Comparison of ENCODE assay signal across 10 cellular contexts in genomic region chrX:125203379-125203736, GRCh38.
DNase-seq lines count a peak whose midpoint lies in the region; ATAC-seq, FAIRE-seq and TF ChIP-seq lines count a peak whose summit lies in the region.
"Had no signal": no experiment of that assay in that cellular context is flagged by ENCODE, and none has a peak within 500 bp of the region (broad histone marks: within the 10 kb centered on the region; RNA-seq: fewer than 3 reads in every experiment).

No MANE protein-coding gene starts in this region.

- H3K27me3 ChIP-seq in astrocyte (ENCODE audit: insufficient read depth, low read length): peaks cover 12% of the 10 kb centered on the region
- H3K27me3 ChIP-seq in mesendoderm (ENCODE audit: insufficient read depth, low read length, poor library complexity): peaks cover 1% of the 10 kb centered on the region
- H3K27me3 ChIP-seq in upper lobe of left lung: no peaks in the 10 kb centered on the region

- H3K36me3 Mint-ChIP-seq in activated naive CD4-positive, alpha-beta T cell treated with anti-CD3 and anti-CD28 coated beads, Interleukin-2, amount 50 U/mL, for 24 hours: no peaks in the 10 kb centered on the region
- no peaks in the 10 kb centered on the region for H3K36me3 Mint-ChIP-seq in astrocyte (ENCODE audit: low read depth, unreplicated experiment)

- H3K79me2 ChIP-seq in astrocyte (ENCODE audit: insufficient read depth, low read length): no peaks in the 10 kb centered on the region
- no peaks in the 10 kb centered on the region for H3K79me2 ChIP-seq in mesendoderm (ENCODE audit: control insufficient read depth, insufficient read depth, low read length)

- peak overlapping the region; percentile 67 for H3K4me3 Mint-ChIP-seq in activated naive CD4-positive, alpha-beta T cell treated with anti-CD3 and anti-CD28 coated beads, Interleukin-2, amount 50 U/mL, for 24 hours
- peak overlapping the region; percentile 88 for H3K4me3 Mint-ChIP-seq in astrocyte (ENCODE audit: unreplicated experiment)

- H3K4me1 ChIP-seq in astrocyte (ENCODE audit: insufficient read depth, low read length) (no peaks in the 10 kb centered on the region), mesendoderm (ENCODE audit: control insufficient read depth, low read depth, low read length) (no peaks in the 10 kb centered on the region), upper lobe of left lung (peaks cover 0 to 28% (median 8%) of the 10 kb centered on the region in 4 donors)

- no CpG with 5 or more reads among the region's 25 CpGs for WGBS in mesendoderm (ENCODE audit: extremely low coverage, insufficient coverage, low lambda C conversion rate)
- WGBS in upper lobe of left lung, 2 donors: 37% methylated on average over 8 of the region's 25 CpGs; no CpG with 5 or more reads in 1 of the 2 donors

- DNase-seq in activated naive CD4-positive, alpha-beta T cell (lab: John Stamatoyannopoulos, UW): no peak
- DNase-seq in astrocyte (ENCODE audit: low read depth) (no peak), mesendoderm (peak; percentile 28), upper lobe of left lung (no peak), NCI-H146 (lab: John Stamatoyannopoulos, UW) (no peak), NCI-H2196 treated with DMSO at 0.1 percent for 48 hours (lab: John Stamatoyannopoulos, UW; ENCODE audit: unreplicated experiment) (no peak)
- DNase-seq: DMS79; stimulated activated CD4-positive, alpha-beta T cell treated with anti-CD3 and anti-CD28 coated beads, Interleukin-12 subunit alpha, Interleukin-12 subunit beta, amount 100 ng/mL, for 4 hours had no signal

- no peak overlapping the region for H2BK15ac ChIP-seq in mesendoderm (replicated peaks; ENCODE audit: low read depth)

- no peak overlapping the region for H2AK5ac ChIP-seq in mesendoderm (ENCODE audit: low read length)

- no peak for FAIRE-seq in astrocyte (lab: Jason Lieb, UNC)

- H3K36me3 ChIP-seq in astrocyte (ENCODE audit: insufficient read depth, low read length) (no peaks in the 10 kb centered on the region), mesendoderm (ENCODE audit: control insufficient read depth, insufficient read depth, low read length) (no peaks in the 10 kb centered on the region), upper lobe of left lung (no peaks in the 10 kb centered on the region)

- peaks cover 23% of the 10 kb centered on the region for H3K27me3 Mint-ChIP-seq in activated naive CD4-positive, alpha-beta T cell treated with anti-CD3 and anti-CD28 coated beads, Interleukin-2, amount 50 U/mL, for 24 hours
- peaks cover 12% of the 10 kb centered on the region for H3K27me3 Mint-ChIP-seq in astrocyte (ENCODE audit: low read depth, unreplicated experiment)

- no peak overlapping the region for H4K5ac ChIP-seq in mesendoderm (ENCODE audit: low read length)

- no peak overlapping the region for H3K18ac ChIP-seq in mesendoderm (ENCODE audit: low read length)

- no peak overlapping the region for H4K8ac ChIP-seq in mesendoderm (ENCODE audit: low read depth, low read length)

- H3K9me3 Mint-ChIP-seq in activated naive CD4-positive, alpha-beta T cell treated with anti-CD3 and anti-CD28 coated beads, Interleukin-2, amount 50 U/mL, for 24 hours: no peaks in the 10 kb centered on the region
- no peaks in the 10 kb centered on the region for H3K9me3 Mint-ChIP-seq in astrocyte (ENCODE audit: unreplicated experiment)

- H3K27ac Mint-ChIP-seq in activated naive CD4-positive, alpha-beta T cell treated with anti-CD3 and anti-CD28 coated beads, Interleukin-2, amount 50 U/mL, for 24 hours: no peak overlapping the region
- no peak overlapping the region for H3K27ac Mint-ChIP-seq in astrocyte (ENCODE audit: unreplicated experiment)

- ATAC-seq in upper lobe of left lung (ENCODE audit: low FRiP score in 2 of 2) (peak in 1 of 2 donors; percentile 5), GM21825 (IDR thresholded peaks at IDR 0.05; ENCODE audit: unreplicated experiment) (no peak)

- no peak overlapping the region for H3K4ac ChIP-seq in mesendoderm (ENCODE audit: low read depth, low read length)

- H3K56ac ChIP-seq in mesendoderm (ENCODE audit: low read length): peak overlapping the region; percentile 58

- H4K20me1 ChIP-seq in astrocyte (ENCODE audit: insufficient read depth, low read length): no peaks in the 10 kb centered on the region

- no peaks in the 10 kb centered on the region for H3K79me1 ChIP-seq in mesendoderm (ENCODE audit: low read length)

- H3K4me1 Mint-ChIP-seq in activated naive CD4-positive, alpha-beta T cell treated with anti-CD3 and anti-CD28 coated beads, Interleukin-2, amount 50 U/mL, for 24 hours: peaks cover 17% of the 10 kb centered on the region
- H3K4me1 Mint-ChIP-seq in astrocyte (ENCODE audit: low read depth, unreplicated experiment): no peaks in the 10 kb centered on the region

- TF ChIP-seq POLR2A in upper lobe of left lung (IDR thresholded peaks at IDR 0.05): no peak

- H3K9ac ChIP-seq in astrocyte (ENCODE audit: low read length): no peak overlapping the region
- no peak overlapping the region for H3K9ac ChIP-seq in mesendoderm (ENCODE audit: low read length)

- no peak overlapping the region for H2BK5ac ChIP-seq in mesendoderm (ENCODE audit: low read length)

- TF ChIP-seq EP300 in upper lobe of left lung (IDR thresholded peaks at IDR 0.05): no peak

- H3K9me3 ChIP-seq in astrocyte (ENCODE audit: insufficient read depth, low read depth, low read length) (no peaks in the 10 kb centered on the region), upper lobe of left lung (no peaks in the 10 kb centered on the region)

- no peak overlapping the region for H3K23ac ChIP-seq in mesendoderm (ENCODE audit: low read length)

- H3K27ac ChIP-seq in astrocyte (ENCODE audit: low read depth, low read length) (no peak overlapping the region), mesendoderm (ENCODE audit: low read depth, low read length) (no peak overlapping the region), upper lobe of left lung (peak overlapping the region in 2 of 4 donors; percentile 49 to 56)

- H3K4me3 ChIP-seq in astrocyte (ENCODE audit: insufficient read depth, low read depth, low read length) (no peak overlapping the region), mesendoderm (ENCODE audit: low read length) (no peak overlapping the region), upper lobe of left lung (peak overlapping the region in 3 of 4 donors; percentile 22 to 49 (median 42))

- no peak overlapping the region for H2BK120ac ChIP-seq in mesendoderm (ENCODE audit: low read depth, low read length)

- no peak overlapping the region for H2AFZ ChIP-seq in astrocyte (ENCODE audit: low read depth, low read length)

- no peak overlapping the region for H3K4me2 ChIP-seq in astrocyte (ENCODE audit: low read length)
- H3K4me2 ChIP-seq in mesendoderm (ENCODE audit: low read length): peak overlapping the region; percentile 8

- TF ChIP-seq CTCF in astrocyte (IDR thresholded peaks at IDR 0.05; ENCODE audit: insufficient read depth, low read depth, low read length): no peak
- no peak for TF ChIP-seq CTCF in upper lobe of left lung (IDR thresholded peaks at IDR 0.05)

Comparison
In these comparisons a context has a peak if more than half of its experiments do, and no peak if none do; other contexts are left out.
1. H3K4me3 ChIP-seq: peak in upper lobe of left lung (3 of 4); none in astrocyte (single experiment) and mesendoderm (single experiment).